ENCODE assay signal across 11 cellular contexts in genomic region chr13:98267080-98267912, GRCh38.
A peak's percentile ranks its signal among the peaks of the same experiment; 100 is the strongest.
DNase-seq lines count a peak whose midpoint lies in the region; ATAC-seq and TF ChIP-seq lines count a peak whose summit lies in the region.
"Had no signal": no experiment of that assay in that cellular context is flagged by ENCODE, and none has a peak within 500 bp of the region (broad histone marks: within the 10 kb centered on the region; RNA-seq: fewer than 3 reads in every experiment).

No MANE protein-coding gene starts in this region.

- intact Hi-C loops in activated CD8-positive, alpha-beta T cell treated with anti-CD3 and anti-CD28 coated beads for 36 hours (cut with micrococcal nuclease) = no loop called here

- H3K27me3 Mint-ChIP-seq in osteocyte (ENCODE audit: unreplicated experiment) = no peaks in the 10 kb centered on the region
- peaks cover 3% of the 10 kb centered on the region for H3K27me3 Mint-ChIP-seq in endothelial cell (ENCODE audit: unreplicated experiment)
- H3K27me3 Mint-ChIP-seq in activated CD8-positive, alpha-beta T cell treated with anti-CD3 and anti-CD28 coated beads for 36 hours = no peaks in the 10 kb centered on the region
- H3K27me3 Mint-ChIP-seq in immature natural killer cell (ENCODE audit: low read depth in 3 of 3) = peaks cover 0 to 4% (median 2%) of the 10 kb centered on the region in 3 donors

- H3K4me1 Mint-ChIP-seq in osteocyte (ENCODE audit: unreplicated experiment) = peaks cover 61% of the 10 kb centered on the region
- H3K4me1 Mint-ChIP-seq in endothelial cell (ENCODE audit: unreplicated experiment) = peaks cover 15% of the 10 kb centered on the region
- H3K4me1 Mint-ChIP-seq in activated CD8-positive, alpha-beta T cell treated with anti-CD3 and anti-CD28 coated beads for 36 hours (ENCODE audit: low read depth) = no peaks in the 10 kb centered on the region
- no peaks in the 10 kb centered on the region for H3K4me1 Mint-ChIP-seq in immature natural killer cell
- H3K4me1 Mint-ChIP-seq: activated B cell treated with CpG ODN at 0.5 μM for 24 hours, natural killer cell had no signal

- TF ChIP-seq CTCF in epithelial cell of esophagus (IDR thresholded peaks at IDR 0.05; ENCODE audit: insufficient read depth, low read depth, low read length, missing control alignments) (no peak), osteocyte (IDR thresholded peaks at IDR 0.05) (no peak), endothelial cell (IDR thresholded peaks at IDR 0.05; ENCODE audit: unreplicated experiment) (no peak)
- no peak for TF ChIP-seq CTCF in activated CD8-positive, alpha-beta T cell treated with anti-CD3 and anti-CD28 coated beads for 36 hours (IDR thresholded peaks at IDR 0.05)

- DNase-seq in epithelial cell of esophagus (ENCODE audit: low read depth) (peak; percentile 47), osteocyte (ENCODE audit: extremely low spot score, unreplicated experiment) (no peak), endothelial cell (ENCODE audit: low spot score) (no peak), SK-N-DZ (ENCODE audit: low spot score) (no peak), immature natural killer cell (no peak)
- DNase-seq in activated CD8-positive, alpha-beta T cell treated with anti-CD3 and anti-CD28 coated beads for 36 hours = no peak
- DNase-seq: activated B cell treated with CpG ODN at 0.5 μM for 24 hours, natural killer cell, NCI-H446 treated with DMSO at 0.1 percent for 48 hours had no signal

- POLR2A ChIA-PET in activated CD8-positive, alpha-beta T cell treated with anti-CD3 and anti-CD28 coated beads for 36 hours (lab: Charles Lee) = no interaction called here

- H3K27ac Mint-ChIP-seq in osteocyte (ENCODE audit: unreplicated experiment) (peak overlapping the region; percentile 92), endothelial cell (ENCODE audit: unreplicated experiment) (no peak overlapping the region), immature natural killer cell (no peak overlapping the region)
- H3K27ac Mint-ChIP-seq in activated CD8-positive, alpha-beta T cell treated with anti-CD3 and anti-CD28 coated beads for 36 hours = no peak overlapping the region
- H3K27ac Mint-ChIP-seq: activated B cell treated with CpG ODN at 0.5 μM for 24 hours, natural killer cell had no signal

- CTCF ChIA-PET in activated CD8-positive, alpha-beta T cell treated with anti-CD3 and anti-CD28 coated beads for 36 hours (lab: Charles Lee) = no interaction called here

- ATAC-seq in GM18907 (IDR thresholded peaks at IDR 0.05; ENCODE audit: unreplicated experiment) (peak; percentile 53), HG03103 (IDR thresholded peaks at IDR 0.05; ENCODE audit: low read depth, unreplicated experiment) (peak; percentile 83)
- ATAC-seq in activated CD8-positive, alpha-beta T cell treated with anti-CD3 and anti-CD28 coated beads for 36 hours = no peak
- ATAC-seq: natural killer cell had no signal

- H3K4me3 Mint-ChIP-seq in osteocyte (ENCODE audit: unreplicated experiment) (peak overlapping the region; percentile 56), endothelial cell (ENCODE audit: unreplicated experiment) (no peak overlapping the region), immature natural killer cell (no peak overlapping the region)
- no peak overlapping the region for H3K4me3 Mint-ChIP-seq in activated CD8-positive, alpha-beta T cell treated with anti-CD3 and anti-CD28 coated beads for 36 hours
- H3K4me3 Mint-ChIP-seq: activated B cell treated with CpG ODN at 0.5 μM for 24 hours, natural killer cell had no signal

- no peak overlapping the region for H3K4me3 ChIP-seq in epithelial cell of esophagus (ENCODE audit: low read length)

- H3K36me3 Mint-ChIP-seq in osteocyte (ENCODE audit: unreplicated experiment) (peaks cover 6% of the 10 kb centered on the region), endothelial cell (ENCODE audit: low read depth, unreplicated experiment) (no peaks in the 10 kb centered on the region), immature natural killer cell (no peaks in the 10 kb centered on the region)
- no peaks in the 10 kb centered on the region for H3K36me3 Mint-ChIP-seq in activated CD8-positive, alpha-beta T cell treated with anti-CD3 and anti-CD28 coated beads for 36 hours (ENCODE audit: low read depth)
- H3K36me3 Mint-ChIP-seq: natural killer cell had no signal

- no peaks in the 10 kb centered on the region for H3K9me3 Mint-ChIP-seq in osteocyte (ENCODE audit: unreplicated experiment)
- H3K9me3 Mint-ChIP-seq in endothelial cell (ENCODE audit: unreplicated experiment) = no peaks in the 10 kb centered on the region
- no peaks in the 10 kb centered on the region for H3K9me3 Mint-ChIP-seq in activated CD8-positive, alpha-beta T cell treated with anti-CD3 and anti-CD28 coated beads for 36 hours
- peaks cover 0 to 2% (median 0%) of the 10 kb centered on the region in 6 donors for H3K9me3 Mint-ChIP-seq in immature natural killer cell
- H3K9me3 Mint-ChIP-seq: activated B cell treated with CpG ODN at 0.5 μM for 24 hours, natural killer cell had no signal
